17 cellular contexts compared by ENCODE assay signal in genomic region chr15:73794501-73795133, GRCh38. TPM values are rescaled to one million over a fixed set of nuclear protein-coding genes. Genes with fewer than 3 reads are reported as not detected.
DNase-seq lines count a peak whose midpoint lies in the region; ATAC-seq and TF ChIP-seq lines count a peak whose summit lies in the region.
"Had no signal": no experiment of that assay in that cellular context is flagged by ENCODE, and none has a peak within 500 bp of the region (broad histone marks: within the 10 kb centered on the region; RNA-seq: fewer than 3 reads in every experiment).

No MANE protein-coding gene starts in this region.

- H3K79me2 ChIP-seq in GM23338 (replicated peaks; ENCODE audit: insufficient read depth) = no peaks in the 10 kb centered on the region

- no peak overlapping the region for H3K4me2 ChIP-seq in GM23338

- DNase-seq in DMS114 treated with DMSO at 0.1 percent for 48 hours (lab: John Stamatoyannopoulos, UW; ENCODE audit: unreplicated experiment) = peak; percentile 45
- peak; percentile 28 for DNase-seq in GM23338 (ENCODE audit: low spot score)
- DNase-seq in SK-MEL-5 (ENCODE audit: low read depth, low spot score) = peak; percentile 45
- peak; percentile 3 for DNase-seq in fibroblast of peridontal ligament (ENCODE audit: extremely low read depth)
- DNase-seq in CD8-positive, alpha-beta memory T cell = no peak
- no peak for DNase-seq in activated gamma-delta T cell treated with Interleukin-2 at 50 U/mL for 16 hours
- DNase-seq: activated CD4-positive, alpha-beta T cell treated with anti-CD3 and anti-CD28 coated beads, Interleukin-2, amount 50 U/mL, for 1 hour; activated T-cell treated with anti-CD3 and anti-CD28 coated beads, Interleukin-2, amount 50 U/mL, for 48 hours; colonic mucosa; left ventricle myocardium superior; naive B cell; NCI-H187 treated with DMSO at 0.1 percent for 48 hours; SHP77; spleen; stimulated activated naive CD4-positive, alpha-beta T cell treated with Interleukin-2 at 50 U/mL for 16 hours had no signal

- POLR2A ChIA-PET in CD8-positive, alpha-beta memory T cell (lab: Charles Lee) = no interaction called here

- no peaks in the 10 kb centered on the region for H3K36me3 Mint-ChIP-seq in GM23338 (ENCODE audit: low read depth)
- H3K36me3 Mint-ChIP-seq in CD8-positive, alpha-beta memory T cell = no peaks in the 10 kb centered on the region
- H3K36me3 Mint-ChIP-seq: naive B cell had no signal

- H3K9me2 ChIP-seq in GM23338 (ENCODE audit: insufficient read depth) = no peaks in the 10 kb centered on the region

- no peaks in the 10 kb centered on the region for H3F3A ChIP-seq in GM23338 (replicated peaks; ENCODE audit: low read depth)

- H3K4me1 Mint-ChIP-seq in GM23338 = peaks cover 19% of the 10 kb centered on the region
- no peaks in the 10 kb centered on the region for H3K4me1 Mint-ChIP-seq in CD8-positive, alpha-beta memory T cell
- H3K4me1 Mint-ChIP-seq: naive B cell had no signal

- H3K4me3 ChIP-seq in GM23338 = no peak overlapping the region
- H3K4me3 ChIP-seq in CD8-positive, alpha-beta memory T cell (ENCODE audit: low read length) = no peak overlapping the region
- H3K4me3 ChIP-seq: colonic mucosa, spleen had no signal

- H3K27me3 ChIP-seq in GM23338 (ENCODE audit: insufficient read depth) = no peaks in the 10 kb centered on the region
- H3K27me3 ChIP-seq in CD8-positive, alpha-beta memory T cell (ENCODE audit: insufficient read depth, low read length, poor library complexity, severe bottlenecking) = no peaks in the 10 kb centered on the region
- H3K27me3 ChIP-seq: colonic mucosa had no signal

- H3K9me3 Mint-ChIP-seq in GM23338 = no peaks in the 10 kb centered on the region
- no peaks in the 10 kb centered on the region for H3K9me3 Mint-ChIP-seq in CD8-positive, alpha-beta memory T cell
- H3K9me3 Mint-ChIP-seq: naive B cell had no signal

- H3K4me1 ChIP-seq in GM23338 (ENCODE audit: insufficient read depth) = no peaks in the 10 kb centered on the region
- H3K4me1 ChIP-seq in CD8-positive, alpha-beta memory T cell (ENCODE audit: insufficient read depth, low read length) = no peaks in the 10 kb centered on the region
- H3K4me1 ChIP-seq: colonic mucosa had no signal

- no peak overlapping the region for H3K27ac Mint-ChIP-seq in GM23338
- H3K27ac Mint-ChIP-seq in CD8-positive, alpha-beta memory T cell = no peak overlapping the region
- H3K27ac Mint-ChIP-seq: naive B cell had no signal

- CTCF ChIA-PET in CD8-positive, alpha-beta memory T cell (lab: Charles Lee) = no interaction called here

- in situ Hi-C loops in SK-MEL-5 (cut with HindIII; ENCODE audit: low pct_unique_long_range_greater_than_20kb, low sequenced_read_pairs) = no loop called here

- no peaks in the 10 kb centered on the region for H3K9me3 ChIP-seq in CD8-positive, alpha-beta memory T cell (ENCODE audit: low read length)
- H3K9me3 ChIP-seq: colonic mucosa, spleen had no signal

- ATAC-seq in GM23338 (peak; percentile 31; the same call in 2 of the 3 replicates), GM18907 (IDR thresholded peaks at IDR 0.05; ENCODE audit: unreplicated experiment) (no peak), HG03045 (IDR thresholded peaks at IDR 0.05; ENCODE audit: unreplicated experiment) (no peak)
- ATAC-seq: left ventricle myocardium superior had no signal

- H3K36me3 ChIP-seq in GM23338 (ENCODE audit: insufficient read depth) = no peaks in the 10 kb centered on the region
- no peaks in the 10 kb centered on the region for H3K36me3 ChIP-seq in CD8-positive, alpha-beta memory T cell (ENCODE audit: insufficient read depth, low read length)
- H3K36me3 ChIP-seq: colonic mucosa, spleen had no signal

- H3K27me3 Mint-ChIP-seq in GM23338 (ENCODE audit: insufficient read depth, low read depth, poor library complexity) = peaks cover 17% of the 10 kb centered on the region
- peaks cover 0 to 4% of the 10 kb centered on the region in 2 donors for H3K27me3 Mint-ChIP-seq in CD8-positive, alpha-beta memory T cell

- H2AFZ ChIP-seq in GM23338 = no peak overlapping the region; the same call in 1 of the 2 replicates

- no peak overlapping the region for H3K27ac ChIP-seq in GM23338 (ENCODE audit: low read depth)
- no peak overlapping the region for H3K27ac ChIP-seq in CD8-positive, alpha-beta memory T cell (ENCODE audit: low read depth, low read length)
- H3K27ac ChIP-seq: colonic mucosa, spleen had no signal

- H4K20me1 ChIP-seq in GM23338 (replicated peaks; ENCODE audit: insufficient read depth) = no peaks in the 10 kb centered on the region

- no peak overlapping the region for H3K4me3 Mint-ChIP-seq in GM23338
- H3K4me3 Mint-ChIP-seq in CD8-positive, alpha-beta memory T cell = no peak overlapping the region
- H3K4me3 Mint-ChIP-seq: naive B cell had no signal

- 0 out of 4 replicates have a peak, but pooled peaks of 1 of the 2 experiments have one; percentile 9 for TF ChIP-seq CTCF in GM23338 (conservative IDR thresholded peaks at IDR 0.05; ENCODE audit: low read depth in 2 of 2)

TF ChIP-seq in GM23338, 12 proteins besides CTCF, POLR2A, EP300 and RAD21:
- TF ChIP-seq POLR2AphosphoS5 (IDR thresholded peaks at IDR 0.05; ENCODE audit: low read depth) (no peak), ETS1 (IDR thresholded peaks at IDR 0.05) (no peak), EZH2 (IDR thresholded peaks at IDR 0.05; ENCODE audit: low read depth, unreplicated experiment) (no peak), CREB1 (CRISPR knock-in tag; IDR thresholded peaks at IDR 0.05; ENCODE audit: low read depth) (peak; percentile 37; the same call in 1 of the 2 replicates), EZH2phosphoT487 (IDR thresholded peaks at IDR 0.05; ENCODE audit: unreplicated experiment) (no peak)
TF ChIP-seq in GM23338: peak in this region for 1.

RNA-seq across cellular contexts. Expression of gene INSYN1, which starts 41.5 kb away (rescaled TPM):
- 4.5 and 14.2 TPM in 2 replicates for total RNA-seq in GM23338 (2014; rRNA removed; shearing (Covaris generic))
- polyA plus RNA-seq in GM23338 (2016; fragmentation: Nextera tagmentation; extraction: Ambion mirVana) = 0.10 and 0.18 TPM in 2 replicates
- 2.4 and 2.5 TPM in 2 replicates for total RNA-seq in SK-MEL-5 (2014; rRNA removed; shearing (Covaris generic))
- polyA plus RNA-seq in SK-MEL-5 (2015; cell fraction: cytosol; rRNA removed) = 1.2 and 1.5 TPM in 2 replicates
- polyA plus RNA-seq in SK-MEL-5 (2015; cell fraction: nucleus; rRNA removed) = 0.76 and 0.88 TPM in 2 replicates
- total RNA-seq in CD8-positive, alpha-beta memory T cell = not detected
- polyA plus RNA-seq in CD8-positive, alpha-beta memory T cell = not detected

Comparison
In these comparisons a context has a peak if more than half of its experiments do, and no peak if none do; other contexts are left out.
1. DNase-seq: peak in DMS114 treated with DMSO at 0.1 percent for 48 hours (single experiment), GM23338 (single experiment), SK-MEL-5 (single experiment) and fibroblast of peridontal ligament (single experiment); none in CD8-positive, alpha-beta memory T cell (0 of 5) and activated gamma-delta T cell treated with Interleukin-2 at 50 U/mL for 16 hours (single experiment).